9 cellular contexts compared by ENCODE assay signal in the genomic region with DNA sequence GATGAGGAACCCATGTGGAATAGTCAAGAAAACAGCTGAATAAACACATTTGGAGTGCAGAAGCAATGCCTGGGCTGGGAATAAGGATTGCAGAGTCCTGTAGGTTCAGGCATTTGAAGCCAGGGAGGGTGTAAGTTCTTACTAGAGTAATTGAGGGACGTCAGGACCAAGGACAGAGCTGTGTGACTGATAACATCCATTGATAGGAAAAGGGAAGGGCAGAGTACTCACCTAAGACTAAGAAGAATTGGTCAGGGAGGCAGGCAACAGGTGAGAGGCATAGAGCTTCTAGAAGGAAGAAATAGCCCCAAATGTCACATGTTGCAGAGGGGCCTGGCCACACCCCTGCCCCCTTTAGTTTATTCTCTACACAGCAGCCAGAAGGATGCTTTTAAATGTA.
A peak's percentile ranks its signal among the peaks of the same experiment; 100 is the strongest.
DNase-seq lines count a peak whose midpoint lies in the region; ATAC-seq and TF ChIP-seq lines count a peak whose summit lies in the region.
"Had no signal": no experiment of that assay in that cellular context is flagged by ENCODE, and none has a peak within 500 bp of the region (broad histone marks: within the 10 kb centered on the region; RNA-seq: fewer than 3 reads in every experiment).

No MANE protein-coding gene starts in this region.

- H3K4me3 ChIP-seq in epithelial cell of esophagus (ENCODE audit: low read length): no peak overlapping the region

- ATAC-seq in HG03457 (IDR thresholded peaks at IDR 0.05; ENCODE audit: unreplicated experiment) (no peak), GM18868 (IDR thresholded peaks at IDR 0.05; ENCODE audit: unreplicated experiment) (no peak)

- no peak for TF ChIP-seq CTCF in epithelial cell of esophagus (IDR thresholded peaks at IDR 0.05; ENCODE audit: insufficient read depth, low read depth, low read length, missing control alignments)

- DNase-seq in activated CD4-positive, alpha-beta T cell treated with anti-CD3 and anti-CD28 coated beads for 48 hours: peak; percentile 26
- no peak for DNase-seq in activated CD4-positive, alpha-beta T cell treated with anti-CD3 and anti-CD28 coated beads, Interleukin-2, amount 50 U/mL, for 4 hours
- DNase-seq in NCI-H460 (ENCODE audit: extremely low read depth, low read depth): peak; percentile 33
- DNase-seq in epithelial cell of esophagus (ENCODE audit: low read depth): peak; percentile 45
- DNase-seq in pulmonary artery endothelial cell (ENCODE audit: low read depth, low spot score): peak; percentile 5
- DNase-seq in activated CD8-positive, alpha-beta memory T cell treated with anti-CD3 and anti-CD28 coated beads, Interleukin-2, amount 50 U/mL, for 4 hours: no peak
- DNase-seq: occipital lobe had no signal

Comparison
In these comparisons a context has a peak if more than half of its experiments do, and no peak if none do; other contexts are left out.
1. DNase-seq: peak in activated CD4-positive, alpha-beta T cell treated with anti-CD3 and anti-CD28 coated beads for 48 hours (single experiment), NCI-H460 (single experiment), epithelial cell of esophagus (single experiment) and pulmonary artery endothelial cell (single experiment); none in activated CD4-positive, alpha-beta T cell treated with anti-CD3 and anti-CD28 coated beads, Interleukin-2, amount 50 U/mL, for 4 hours (0 of 2) and activated CD8-positive, alpha-beta memory T cell treated with anti-CD3 and anti-CD28 coated beads, Interleukin-2, amount 50 U/mL, for 4 hours (single experiment).